Comparison of ENCODE assay signal across 12 cellular contexts in the genomic region with DNA sequence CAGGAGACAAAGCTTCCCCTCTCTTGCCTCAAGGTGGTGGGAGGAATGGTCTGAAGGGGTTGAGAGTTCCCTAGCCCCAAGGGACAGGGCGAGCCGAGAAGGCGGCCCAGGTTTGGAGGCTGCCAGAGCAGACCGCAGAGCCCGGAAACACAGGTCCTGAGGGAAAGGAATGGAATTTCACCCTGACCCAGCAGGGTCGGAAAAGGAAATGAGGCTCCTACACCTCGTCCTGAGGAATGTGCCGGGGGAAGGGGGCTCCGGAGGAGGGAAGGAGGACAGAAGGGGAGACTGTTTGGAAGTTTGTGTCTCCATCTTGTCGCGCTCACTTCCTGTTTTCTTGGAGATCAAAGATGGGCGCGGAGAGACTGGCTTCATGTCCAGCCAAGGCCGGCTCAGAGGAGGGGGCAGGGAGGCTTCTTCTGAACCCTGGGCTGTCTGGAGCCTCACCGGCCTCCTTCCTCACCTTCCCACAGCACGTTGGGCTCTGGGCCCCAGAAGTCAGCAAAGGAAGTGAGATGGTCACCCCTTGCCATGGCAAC. TPM values are rescaled to one million over a fixed set of nuclear protein-coding genes. Genes with fewer than 3 reads are reported as not detected.
A peak's percentile ranks its signal among the peaks of the same experiment; 100 is the strongest.
DNase-seq lines count a peak whose midpoint lies in the region; ATAC-seq and TF ChIP-seq lines count a peak whose summit lies in the region.
"Had no signal": no experiment of that assay in that cellular context is flagged by ENCODE, and none has a peak within 500 bp of the region (broad histone marks: within the 10 kb centered on the region; RNA-seq: fewer than 3 reads in every experiment).

No MANE protein-coding gene starts in this region.

- intact Hi-C loops in Caco-2 (cut with micrococcal nuclease; ENCODE audit: unreplicated experiment), result no loop called here

- no peaks in the 10 kb centered on the region for H3K27me3 ChIP-seq in Caco-2 (replicated peaks; ENCODE audit: control insufficient read depth, insufficient read depth, low read length)
- H3K27me3 ChIP-seq in iPS-18a (ENCODE audit: control insufficient read depth, insufficient read depth, low read length), result no peaks in the 10 kb centered on the region

- H3K27ac Mint-ChIP-seq in Caco-2 (ENCODE audit: unreplicated experiment), result peak overlapping the region; percentile 55
- H3K27ac Mint-ChIP-seq: activated naive CD4-positive, alpha-beta T cell treated with anti-CD3 and anti-CD28 coated beads, Interleukin-2, amount 50 U/mL, for 24 hours; type B pancreatic cell had no signal

- H3K27ac ChIP-seq in caudate nucleus (ENCODE audit: low read depth, low read length) (peak overlapping the region; percentile 5), iPS-18a (ENCODE audit: low read length) (peak overlapping the region; percentile 37)

- ATAC-seq in HG03097 (IDR thresholded peaks at IDR 0.05; ENCODE audit: low FRiP score, unreplicated experiment) (no peak), HG03342 (IDR thresholded peaks at IDR 0.05; ENCODE audit: unreplicated experiment) (no peak)

- H3K4me1 ChIP-seq in Caco-2 (no peaks in the 10 kb centered on the region), iPS-18a (ENCODE audit: control insufficient read depth, low read depth, low read length) (peaks cover 5% of the 10 kb centered on the region)

- H3K4me3 ChIP-seq in Caco-2 (ENCODE audit: low read depth, low read length), result no peak overlapping the region
- H3K4me3 ChIP-seq in iPS-18a (ENCODE audit: low read length), result no peak overlapping the region

- H3K36me3 ChIP-seq in Caco-2 (ENCODE audit: control insufficient read depth, insufficient read depth, low read length) (no peaks in the 10 kb centered on the region), iPS-18a (ENCODE audit: control insufficient read depth, low read depth, low read length) (no peaks in the 10 kb centered on the region)

- no peaks in the 10 kb centered on the region for H3K36me3 Mint-ChIP-seq in Caco-2 (ENCODE audit: insufficient read depth, unreplicated experiment)
- H3K36me3 Mint-ChIP-seq: type B pancreatic cell had no signal

- no peaks in the 10 kb centered on the region for H3K27me3 Mint-ChIP-seq in Caco-2 (ENCODE audit: insufficient read depth, unreplicated experiment)
- H3K27me3 Mint-ChIP-seq: activated naive CD4-positive, alpha-beta T cell treated with anti-CD3 and anti-CD28 coated beads, Interleukin-2, amount 50 U/mL, for 24 hours; type B pancreatic cell had no signal

- DNase-seq in Caco-2, result no peak
- no peak for DNase-seq in caudate nucleus (lab: John Stamatoyannopoulos, UW)
- DNase-seq in pulmonary artery endothelial cell (ENCODE audit: low read depth, low spot score), result peak; percentile 80
- DNase-seq in AG20443 (ENCODE audit: low spot score), result no peak
- DNase-seq in SHP77 (lab: John Stamatoyannopoulos, UW), result no peak
- DNase-seq: activated CD4-positive, alpha-beta T cell treated with anti-CD3 and anti-CD28 coated beads for 4 hours; stimulated activated CD4-positive, alpha-beta T cell treated with anti-CD3 and anti-CD28 coated beads, Interleukin-1b, Interleukin-23, amount 100 ng/mL, for 48 hours had no signal

- POLR2A ChIA-PET in Caco-2 (lab: Charles Lee), result no interaction called here

- H3K9me3 Mint-ChIP-seq in Caco-2 (ENCODE audit: unreplicated experiment), result peaks cover 11% of the 10 kb centered on the region
- H3K9me3 Mint-ChIP-seq: activated naive CD4-positive, alpha-beta T cell treated with anti-CD3 and anti-CD28 coated beads, Interleukin-2, amount 50 U/mL, for 24 hours had no signal

- H3K9me3 ChIP-seq in Caco-2, result peaks cover 16% of the 10 kb centered on the region
- H3K9me3 ChIP-seq in iPS-18a (ENCODE audit: control insufficient read depth, low read depth, low read length), result no peaks in the 10 kb centered on the region

- no peak for TF ChIP-seq CTCF in Caco-2 (IDR thresholded peaks at IDR 0.05; ENCODE audit: insufficient read depth in 1 of 2, low read depth in 1 of 2, low read length in 1 of 2, severe bottlenecking in 1 of 2, unreplicated experiment in 1 of 2)

- no peak overlapping the region for H3K9ac ChIP-seq in iPS-18a (ENCODE audit: low read length)

- BruUV-seq in Caco-2 (replicated peaks; lab: Mats Ljungman, UMichigan), result no TSS peak

- no peak overlapping the region for H3K4me3 Mint-ChIP-seq in Caco-2 (ENCODE audit: unreplicated experiment)
- H3K4me3 Mint-ChIP-seq: activated naive CD4-positive, alpha-beta T cell treated with anti-CD3 and anti-CD28 coated beads, Interleukin-2, amount 50 U/mL, for 24 hours; type B pancreatic cell had no signal

- CTCF ChIA-PET in Caco-2 (lab: Charles Lee), result interaction anchor here (1.2 kb wide), 1 partner anchor 25 kb away, joined by 5 read pairs; no protein-coding TSS in a partner anchor

- no peaks in the 10 kb centered on the region for H3K4me1 Mint-ChIP-seq in Caco-2 (ENCODE audit: low read depth, unreplicated experiment)
- H3K4me1 Mint-ChIP-seq: activated naive CD4-positive, alpha-beta T cell treated with anti-CD3 and anti-CD28 coated beads, Interleukin-2, amount 50 U/mL, for 24 hours had no signal

RNA-seq across cellular contexts. Expression of a gene that starts 9.6 kb away (rescaled TPM):
- 0.18 and 0.53 TPM in 2 replicates for total RNA-seq in Caco-2 (2022)
- total RNA-seq in pulmonary artery endothelial cell, result 46.5 and 49.5 TPM in 2 replicates

RNA-seq across cellular contexts. Expression of a gene that starts 32.6 kb away (rescaled TPM):
- total RNA-seq in Caco-2 (2022) (39.2 and 41.5 TPM in 2 replicates), pulmonary artery endothelial cell (50.2 and 56.2 TPM in 2 replicates)

RNA-seq across cellular contexts. Expression of a gene that starts 42.2 kb away (rescaled TPM):
- total RNA-seq in Caco-2 (2022) (54.4 and 57.3 TPM in 2 replicates), pulmonary artery endothelial cell (71.4 and 104 TPM in 2 replicates)

RNA-seq across cellular contexts. Expression of a gene that starts 54.5 kb away (rescaled TPM):
- total RNA-seq in Caco-2 (2022) (20.7 and 25.1 TPM in 2 replicates), pulmonary artery endothelial cell (36.2 and 48.1 TPM in 2 replicates)

RNA-seq across cellular contexts. Expression of a gene that starts 59.1 kb away (rescaled TPM):
- total RNA-seq in Caco-2 (2022) (47.9 and 48.2 TPM in 2 replicates), pulmonary artery endothelial cell (107 and 116 TPM in 2 replicates)

Comparison
In these comparisons a context has a peak if more than half of its experiments do, and no peak if none do; other contexts are left out.
1. RNA of a gene that starts 9.6 kb away (total RNA-seq): 46.5 to 49.5 TPM in pulmonary artery endothelial cell; 0.18 to 0.53 TPM in Caco-2; every median in the first group is over 10 times any median in the second.